In genomic region chr1:11540773-11541160, GRCh38 we compare ENCODE assay signal across 24 cellular contexts.
DNase-seq lines count a peak whose midpoint lies in the region; ATAC-seq, FAIRE-seq and TF ChIP-seq lines count a peak whose summit lies in the region.
"Had no signal": no experiment of that assay in that cellular context is flagged by ENCODE, and none has a peak within 500 bp of the region (broad histone marks: within the 10 kb centered on the region; RNA-seq: fewer than 3 reads in every experiment).

No MANE protein-coding gene starts in this region.

- ATAC-seq in IMR-90 (ENCODE audit: low read depth) (no peak), K562 (no peak)
- ATAC-seq: GM12878 had no signal

- H3K9me3 ChIP-seq in IMR-90 (ENCODE audit: control insufficient read depth, insufficient read depth, low read length): no peaks in the 10 kb centered on the region
- no peaks in the 10 kb centered on the region for H3K9me3 ChIP-seq in K562 (replicated peaks; ENCODE audit: control insufficient read depth, insufficient read depth, low read depth, low read length)
- H3K9me3 ChIP-seq in osteoblast (ENCODE audit: low read depth, low read length): no peaks in the 10 kb centered on the region
- H3K9me3 ChIP-seq: BE2C, BLaER1 had no signal

- H2BK5ac ChIP-seq in IMR-90 (ENCODE audit: low read depth, low read length, poor library complexity, severe bottlenecking): no peak overlapping the region

- no CpG with 5 or more reads among the region's 12 CpGs for WGBS in IMR-90 (ENCODE audit: extremely low coverage in 2 of 2, insufficient read length in 1 of 2), 2 experiments
- WGBS in K562 (ENCODE audit: insufficient coverage, low coverage, missing lambda C conversion rate): under 1% methylated on average over 12 of the region's 12 CpGs

- TF ChIP-seq POLR2A in IMR-90 (IDR thresholded peaks at IDR 0.05; ENCODE audit: low read depth, low read length) (no peak), K562 (conservative IDR thresholded peaks at IDR 0.05) (no peak)

- H2BK20ac ChIP-seq in IMR-90 (ENCODE audit: low read depth, low read length): no peak overlapping the region

- H3K27ac ChIP-seq in IMR-90 (ENCODE audit: insufficient read depth, low read length) (no peak overlapping the region), K562 (ENCODE audit: extremely low read depth, low read depth, low read length) (no peak overlapping the region), osteoblast (ENCODE audit: low read depth, low read length) (no peak overlapping the region)
- H3K27ac ChIP-seq: BLaER1 had no signal

- no peak for TF ChIP-seq EP300 in K562 (IDR thresholded peaks at IDR 0.05; ENCODE audit: low read length)

- no peaks in the 10 kb centered on the region for H3K79me2 ChIP-seq in K562 (ENCODE audit: control insufficient read depth, insufficient read depth, low read length)
- H3K79me2 ChIP-seq in osteoblast (ENCODE audit: insufficient read depth, low read length): no peaks in the 10 kb centered on the region

- H3K18ac ChIP-seq in IMR-90 (ENCODE audit: low read depth, low read length): no peak overlapping the region

- H4K8ac ChIP-seq in IMR-90 (ENCODE audit: low read depth in 2 of 2, low read length in 2 of 2): no peak overlapping the region

- H3K79me1 ChIP-seq in IMR-90 (ENCODE audit: low read depth in 1 of 2, low read length in 2 of 2): no peaks in the 10 kb centered on the region

- no peak overlapping the region for H3K4me3 ChIP-seq in IMR-90 (ENCODE audit: insufficient read depth, low read depth, low read length)
- no peak overlapping the region for H3K4me3 ChIP-seq in K562
- H3K4me3 ChIP-seq in osteoblast (ENCODE audit: insufficient read depth, low read length): no peak overlapping the region
- H3K4me3 ChIP-seq: BLaER1, GM12878 had no signal

- TF ChIP-seq CTCF in IMR-90 (conservative IDR thresholded peaks at IDR 0.05; ENCODE audit: low read depth, low read length) (no peak), K562 (IDR thresholded peaks at IDR 0.05 in 2 of 3, conservative IDR thresholded peaks at IDR 0.05 in 1 of 3; ENCODE audit: insufficient read depth in 2 of 3, low read depth in 1 of 3, low read length in 3 of 3) (no peak), osteoblast (IDR thresholded peaks at IDR 0.05; ENCODE audit: extremely low read depth, low read depth, low read length) (no peak)

- H3K9ac ChIP-seq in IMR-90 (ENCODE audit: low read depth, low read length) (no peak overlapping the region), K562 (ENCODE audit: insufficient read depth in 1 of 2, low read depth in 2 of 2, low read length in 2 of 2) (no peak overlapping the region)
- H3K9ac ChIP-seq: BLaER1 had no signal

- no peak overlapping the region for H2BK15ac ChIP-seq in IMR-90 (ENCODE audit: low read depth, low read length)

- H2AK5ac ChIP-seq in IMR-90 (ENCODE audit: low read depth, low read length): no peak overlapping the region

- no peak overlapping the region for H2BK120ac ChIP-seq in IMR-90 (ENCODE audit: low read depth, low read length)

- H3K4me1 ChIP-seq in IMR-90 (ENCODE audit: control insufficient read depth, insufficient read depth, low read length) (no peaks in the 10 kb centered on the region), K562 (replicated peaks in 1 of 2; ENCODE audit: control insufficient read depth in 2 of 2, insufficient read depth in 2 of 2, low read length in 2 of 2) (peaks cover 0 to 12% of the 10 kb centered on the region in 2 experiments; a peak in 2 of 5 replicates), osteoblast (ENCODE audit: insufficient read depth, low read length) (no peaks in the 10 kb centered on the region)
- H3K4me1 ChIP-seq: BE2C, BLaER1 had no signal

- TF ChIP-seq RAD21 in IMR-90 (IDR thresholded peaks at IDR 0.05; ENCODE audit: low read length) (no peak), K562 (CRISPR knock-in tag; conservative IDR thresholded peaks at IDR 0.05 in 1 of 2, IDR thresholded peaks at IDR 0.05 in 1 of 2) (no peak)

- no peaks in the 10 kb centered on the region for H3K9me1 ChIP-seq in IMR-90 (ENCODE audit: insufficient read depth, low read length)
- H3K9me1 ChIP-seq in K562 (ENCODE audit: control insufficient read depth, insufficient read depth, low read length): no peaks in the 10 kb centered on the region

- FAIRE-seq in K562 (lab: Jason Lieb, UNC): no peak
- FAIRE-seq: A204.1, GM12878, GM12892, GM18507 had no signal

- no peaks in the 10 kb centered on the region for H3K36me3 ChIP-seq in IMR-90 (ENCODE audit: control insufficient read depth, insufficient read depth, low read length)
- no peaks in the 10 kb centered on the region for H3K36me3 ChIP-seq in K562 (ENCODE audit: control insufficient read depth, insufficient read depth, low read length)
- H3K36me3 ChIP-seq in osteoblast (ENCODE audit: insufficient read depth, low read length): no peaks in the 10 kb centered on the region
- H3K36me3 ChIP-seq: BE2C, BLaER1 had no signal

- H3K4ac ChIP-seq in IMR-90 (ENCODE audit: low read depth, low read length): no peak overlapping the region

- H2AFZ ChIP-seq in IMR-90 (replicated peaks; ENCODE audit: low read length, poor library complexity): no peak overlapping the region
- no peak overlapping the region for H2AFZ ChIP-seq in K562 (ENCODE audit: low read depth, low read length)
- no peak overlapping the region for H2AFZ ChIP-seq in osteoblast (ENCODE audit: low read length)

- intact Hi-C loops in IMR-90 (cut with micrococcal nuclease): no loop called here
- intact Hi-C loops in K562 (cut with micrococcal nuclease): no loop called here

- H4K91ac ChIP-seq in IMR-90 (ENCODE audit: insufficient read depth, low read depth, low read length): no peak overlapping the region

- CTCF ChIA-PET in IMR-90 (lab: Yijun Ruan, JAX): no interaction called here
- CTCF ChIA-PET in K562 (lab: Yijun Ruan, JAX; ENCODE audit: low intra/inter-chr PET ratio): no interaction called here

- H4K5ac ChIP-seq in IMR-90 (ENCODE audit: low read depth, low read length): no peak overlapping the region

- BruUV-seq in IMR-90 (replicated peaks; lab: Mats Ljungman, UMichigan): no TSS peak
- no TSS peak for BruUV-seq in K562 (replicated peaks; lab: Mats Ljungman, UMichigan)

- no peak overlapping the region for H3K56ac ChIP-seq in IMR-90 (ENCODE audit: extremely low read depth, insufficient read depth, low read length)

- no peak overlapping the region for H2AK9ac ChIP-seq in IMR-90 (replicated peaks; ENCODE audit: low read depth, low read length, poor library complexity)

- H3K27me3 ChIP-seq in IMR-90 (ENCODE audit: control insufficient read depth, insufficient read depth, low read length) (no peaks in the 10 kb centered on the region), K562 (ENCODE audit: control insufficient read depth in 2 of 2, insufficient read depth in 2 of 2, low read length in 2 of 2) (peaks cover 20 to 85% of the 10 kb centered on the region in 2 experiments; a peak in 4 of 5 replicates), osteoblast (ENCODE audit: insufficient read depth, low read length) (no peaks in the 10 kb centered on the region)
- H3K27me3 ChIP-seq: BE2C, BLaER1 had no signal

- no peak overlapping the region for H3K14ac ChIP-seq in IMR-90 (replicated peaks; ENCODE audit: low read depth, low read length)

- H4K20me1 ChIP-seq in IMR-90 (ENCODE audit: insufficient read depth, low read length) (no peaks in the 10 kb centered on the region), K562 (replicated peaks; ENCODE audit: control insufficient read depth, insufficient read depth, low read length) (peaks cover 41% of the 10 kb centered on the region), osteoblast (ENCODE audit: insufficient read depth, low read length) (no peaks in the 10 kb centered on the region)

- POLR2A ChIA-PET in IMR-90 (lab: Charles Lee; ENCODE audit: unreplicated experiment): no interaction called here
- POLR2A ChIA-PET in K562 (lab: Yijun Ruan, JAX): interaction anchor here (0.6 kb wide), 1 partner anchor 118 kb away, joined by 3 read pairs; no protein-coding TSS in a partner anchor

- dilution Hi-C loops in IMR-90 (cut with HindIII; ENCODE audit: low sequenced_read_pairs, unreplicated experiment): no loop called here

- DNase-seq in IMR-90 (no peak), K562 (ENCODE audit: extremely low read depth in 1 of 4, low spot score in 3 of 4) (no peak), osteoblast (ENCODE audit: insufficient read length, low spot score, missing footprints) (peak; percentile 38), hypothalamus (lab: John Stamatoyannopoulos, UW) (no peak), LoVo (ENCODE audit: low spot score) (no peak)
- DNase-seq in NK-92 treated with Interleukin-12 subunit alpha and Interleukin-12 subunit beta, amount 100 ng/mL, for 24 hours (lab: John Stamatoyannopoulos, UW): no peak
- DNase-seq: 8988T; ACHN; BE2C; C1 segment of cervical spinal cord; CD4-positive, alpha-beta memory T cell; CD4-positive, CD25-positive, alpha-beta regulatory T cell; COR-L47; DMS 273 treated with DMSO at 0.1 percent for 48 hours; DMS153; DMS53; DND-41; EL; GDM1 had no signal

- H3K23ac ChIP-seq in IMR-90 (ENCODE audit: low read depth, low read length): no peak overlapping the region

- in situ Hi-C loops in IMR-90 (cut with MboI; ENCODE audit: low sequenced_read_pairs) (no loop called here), K562 (cut with MboI) (no loop called here)

- H3K4me2 ChIP-seq in IMR-90 (ENCODE audit: low read depth, low read length) (no peak overlapping the region), K562 (ENCODE audit: insufficient read depth, low read length) (no peak overlapping the region), osteoblast (ENCODE audit: insufficient read depth, low read length) (no peak overlapping the region)
- H3K4me2 ChIP-seq: BLaER1 had no signal

TF ChIP-seq in IMR-90, 13 proteins besides CTCF, POLR2A, EP300 and RAD21:
- TF ChIP-seq CEBPB (IDR thresholded peaks at IDR 0.05; ENCODE audit: low read depth, low read length) (peak; percentile 16; the same call in 1 of the 2 replicates), BHLHE40 (IDR thresholded peaks at IDR 0.05; ENCODE audit: low read depth, low read length) (no peak), RCOR1 (IDR thresholded peaks at IDR 0.05; ENCODE audit: insufficient replicate concordance, low read length) (no peak), MAFK (IDR thresholded peaks at IDR 0.05; ENCODE audit: low read depth, low read length) (no peak), CHD1 (IDR thresholded peaks at IDR 0.05; ENCODE audit: low read depth, low read length) (no peak)

TF ChIP-seq in K562, 482 proteins besides CTCF, POLR2A, EP300 and RAD21:
- TF ChIP-seq CEBPB (tag; IDR thresholded peaks at IDR 0.05): peak; percentile 54
- no peak for TF ChIP-seq E2F4 (CRISPR knock-in tag; IDR thresholded peaks at IDR 0.05; ENCODE audit: low read depth)
- no peak for TF ChIP-seq CEBPG (CRISPR knock-in tag; IDR thresholded peaks at IDR 0.05)
- peak; percentile 27 to 44; a peak in 3 of 4 replicates for TF ChIP-seq CEBPG (tag; conservative IDR thresholded peaks at IDR 0.05 in 1 of 2, IDR thresholded peaks at IDR 0.05 in 1 of 2)
